ENCODE assay signal across 31 cellular contexts in the genomic region with DNA sequence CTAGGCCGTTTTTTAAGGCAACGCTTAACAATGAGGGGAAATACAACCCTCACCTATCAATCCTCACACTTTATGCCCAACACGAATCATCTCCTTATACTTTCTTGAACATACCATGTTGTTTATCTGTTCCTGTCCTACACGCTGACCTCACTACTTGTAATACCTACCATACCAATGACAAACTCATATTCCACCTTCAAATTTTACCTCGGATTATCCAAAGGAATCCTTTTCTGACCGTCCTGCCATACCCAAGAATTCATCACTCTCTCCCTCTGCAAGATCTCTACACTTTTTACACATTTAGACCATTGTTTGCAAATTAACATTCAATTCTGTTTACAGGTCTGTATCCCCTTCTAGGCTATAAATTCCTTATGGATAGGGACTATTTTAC.
"Had no signal": no experiment of that assay in that cellular context is flagged by ENCODE, and none has a peak within 500 bp of the region (broad histone marks: within the 10 kb centered on the region; RNA-seq: fewer than 3 reads in every experiment).

No MANE protein-coding gene starts in this region.

- H3K27ac ChIP-seq: ascending aorta, cardiac muscle cell, colonic mucosa, left ventricle myocardium inferior, pancreas, psoas muscle, sigmoid colon, transverse colon had no signal

- H3K9me3 ChIP-seq: ascending aorta, colonic mucosa, left ventricle myocardium inferior, pancreas, psoas muscle, sigmoid colon, transverse colon had no signal

- H3K4me1 ChIP-seq: colonic mucosa, pancreas, psoas muscle, transverse colon had no signal

- DNase-seq: activated CD4-positive, alpha-beta T cell treated with anti-CD3 and anti-CD28 coated beads, Interleukin-2, amount 10 ng/mL, durations not matched to agents 24 days and 14 days; activated CD4-positive, CD25-positive, alpha-beta regulatory T cell treated with anti-CD3 and anti-CD28 coated beads, Interleukin-2, amount 50 U/mL, for 72 hours; activated CD8-positive, alpha-beta T cell treated with anti-CD3 and anti-CD28 coated beads for 36 hours; activated naive CD8-positive, alpha-beta T cell treated with anti-CD3 and anti-CD28 coated beads, Interleukin-2, amount 10 ng/mL, durations not matched to agents 7 days and 5 days; activated T-cell treated with anti-CD3 and anti-CD28 coated beads, Interleukin-2, amount 50 U/mL, for 48 hours; cerebellar nuclear complex; colonic mucosa; effector CD8-positive, alpha-beta T cell; islet precursor cell; left ventricle myocardium inferior; midbrain; naive thymus-derived CD4-positive, alpha-beta T cell; nucleus accumbens; pancreas; psoas muscle; sigmoid colon; small intestine; stimulated activated CD4-positive, alpha-beta T cell treated with anti-CD3 and anti-CD28 coated beads, Interleukin-4, amount 100 ng/mL, for 24 hours; SW 1271; T1000; transverse colon had no signal

- H3K4me3 Mint-ChIP-seq: activated CD4-positive, alpha-beta T cell treated with anti-CD3 and anti-CD28 coated beads, Interleukin-2, amount 10 ng/mL, durations not matched to agents 24 days and 14 days; activated CD8-positive, alpha-beta T cell treated with anti-CD3 and anti-CD28 coated beads for 36 hours; activated naive CD8-positive, alpha-beta T cell treated with anti-CD3 and anti-CD28 coated beads, Interleukin-2, amount 10 ng/mL, durations not matched to agents 7 days and 5 days; brain; naive thymus-derived CD4-positive, alpha-beta T cell; neural crest cell; stimulated activated memory B cell treated with anti-CD40 and anti-IgM and Interleukin-4, amounts not matched to agents 10 μg/mL and 1 μg/mL and 100 μg/mL, for 72 hours; T-helper 1 cell treated with Interleukin-12 subunit alpha and Interleukin-12 subunit beta and Interleukin-4 antibody, amounts not matched to agents 30 μg/mL and 1 μg/mL, for 36 hours had no signal

- ATAC-seq: activated CD8-positive, alpha-beta T cell treated with anti-CD3 and anti-CD28 coated beads for 36 hours; naive thymus-derived CD4-positive, alpha-beta T cell; pancreas; psoas muscle; stimulated activated memory B cell treated with anti-CD40 and anti-IgM and Interleukin-4, amounts not matched to agents 10 μg/mL and 1 μg/mL and 100 μg/mL, for 72 hours had no signal

- H3K4me1 Mint-ChIP-seq: activated CD4-positive, alpha-beta T cell treated with anti-CD3 and anti-CD28 coated beads, Interleukin-2, amount 10 ng/mL, durations not matched to agents 24 days and 14 days; activated naive CD8-positive, alpha-beta T cell treated with anti-CD3 and anti-CD28 coated beads, Interleukin-2, amount 10 ng/mL, durations not matched to agents 7 days and 5 days; brain; neural crest cell had no signal

- H3K9me3 Mint-ChIP-seq: activated CD4-positive, alpha-beta T cell treated with anti-CD3 and anti-CD28 coated beads, Interleukin-2, amount 10 ng/mL, durations not matched to agents 24 days and 14 days had no signal

- H3K4me3 ChIP-seq: ascending aorta, cardiac muscle cell, colonic mucosa, left ventricle myocardium inferior, lung, pancreas, psoas muscle, sigmoid colon, transverse colon had no signal

- FAIRE-seq: endometrium, frontal cortex, pancreas, small intestine had no signal

- H3K27me3 Mint-ChIP-seq: activated CD4-positive, alpha-beta T cell treated with anti-CD3 and anti-CD28 coated beads, Interleukin-2, amount 10 ng/mL, durations not matched to agents 24 days and 14 days; activated CD8-positive, alpha-beta T cell treated with anti-CD3 and anti-CD28 coated beads for 36 hours; activated naive CD8-positive, alpha-beta T cell treated with anti-CD3 and anti-CD28 coated beads, Interleukin-2, amount 10 ng/mL, durations not matched to agents 7 days and 5 days; brain; naive thymus-derived CD4-positive, alpha-beta T cell; stimulated activated memory B cell treated with anti-CD40 and anti-IgM and Interleukin-4, amounts not matched to agents 10 μg/mL and 1 μg/mL and 100 μg/mL, for 72 hours had no signal

- H3K27ac Mint-ChIP-seq: activated CD4-positive, alpha-beta T cell treated with anti-CD3 and anti-CD28 coated beads, Interleukin-2, amount 10 ng/mL, durations not matched to agents 24 days and 14 days; activated CD8-positive, alpha-beta T cell treated with anti-CD3 and anti-CD28 coated beads for 36 hours; activated naive CD8-positive, alpha-beta T cell treated with anti-CD3 and anti-CD28 coated beads, Interleukin-2, amount 10 ng/mL, durations not matched to agents 7 days and 5 days; activated T-helper 2 cell treated with anti-CD3 and anti-CD28 coated beads, Interferon-gamma antibody, Interleukin-2, Interleukin-4, amounts not matched to agents 10 μg/mL and 5 μg/mL and 100 μg/mL, durations not matched to agents 14 hours and 24 hours and 36 hours; brain; stimulated activated memory B cell treated with anti-CD40 and anti-IgM and Interleukin-4, amounts not matched to agents 10 μg/mL and 1 μg/mL and 100 μg/mL, for 72 hours; T-helper 1 cell treated with Interleukin-12 subunit alpha and Interleukin-12 subunit beta and Interleukin-4 antibody, amounts not matched to agents 30 μg/mL and 1 μg/mL, for 36 hours had no signal

- H3K36me3 ChIP-seq: ascending aorta, cardiac muscle cell, colonic mucosa, left ventricle myocardium inferior, pancreas, sigmoid colon, transverse colon had no signal

- H3K27me3 ChIP-seq: ascending aorta, cardiac muscle cell, colonic mucosa, pancreas, sigmoid colon, transverse colon had no signal
